ENCODE assay signal across 1 cellular context in genomic region chr12:9673404-9674225, GRCh38.
A peak's percentile ranks its signal among the peaks of the same experiment; 100 is the strongest.
TF ChIP-seq lines count a peak whose summit lies in the region.

No MANE protein-coding gene starts in this region.

TF ChIP-seq in HEK293, 187 proteins besides CTCF, POLR2A, EP300 and RAD21 (continued from another document):
- TF ChIP-seq ZNF830 (tag by site-specific recombination; IDR thresholded peaks at IDR 0.05; ENCODE audit: low read depth): no peak
- no peak for TF ChIP-seq ZSCAN16 (tag by site-specific recombination; IDR thresholded peaks at IDR 0.05)
- no peak for TF ChIP-seq SETDB1 (IDR thresholded peaks at IDR 0.05; ENCODE audit: insufficient read length, low read length)
- TF ChIP-seq ZNF704 (tag by site-specific recombination; IDR thresholded peaks at IDR 0.05): no peak
- TF ChIP-seq ZFP3 (tag by site-specific recombination; IDR thresholded peaks at IDR 0.05; ENCODE audit: low read depth): no peak
- peak; percentile 70 for TF ChIP-seq ZBTB17 (tag by site-specific recombination; IDR thresholded peaks at IDR 0.05)
- TF ChIP-seq ZNF837 (tag by site-specific recombination; IDR thresholded peaks at IDR 0.05): no peak
- peak; percentile 42 for TF ChIP-seq GLIS1 (tag by site-specific recombination; IDR thresholded peaks at IDR 0.05)
- no peak for TF ChIP-seq ZNF426 (tag by site-specific recombination; IDR thresholded peaks at IDR 0.05)
- TF ChIP-seq ZNF146 (tag by site-specific recombination; IDR thresholded peaks at IDR 0.05): no peak
- TF ChIP-seq ZNF398 (tag by site-specific recombination; IDR thresholded peaks at IDR 0.05): no peak
- TF ChIP-seq AEBP2 (tag by site-specific recombination; IDR thresholded peaks at IDR 0.05; ENCODE audit: borderline replicate concordance): no peak
- TF ChIP-seq GLIS2 (tag by site-specific recombination; IDR thresholded peaks at IDR 0.05): peak; percentile 43; the same call in 1 of the 2 replicates
- no peak for TF ChIP-seq ZNF223 (tag by site-specific recombination; IDR thresholded peaks at IDR 0.05)
- peak; percentile 79 for TF ChIP-seq ZNF600 (tag by site-specific recombination; IDR thresholded peaks at IDR 0.05)
- no peak for TF ChIP-seq ZNF521 (tag by site-specific recombination; IDR thresholded peaks at IDR 0.05)
- TF ChIP-seq ZNF37A (tag by site-specific recombination; IDR thresholded peaks at IDR 0.05): no peak
- peak; percentile 45; the same call in 1 of the 2 replicates for TF ChIP-seq ZXDB (tag by site-specific recombination; IDR thresholded peaks at IDR 0.05)
- no peak for TF ChIP-seq ZNF18 (tag by site-specific recombination; IDR thresholded peaks at IDR 0.05)
- no peak for TF ChIP-seq RBAK (tag by site-specific recombination; IDR thresholded peaks at IDR 0.05)
- no peak for TF ChIP-seq ZNF513 (tag by site-specific recombination; IDR thresholded peaks at IDR 0.05)
- TF ChIP-seq ZNF354C (tag by site-specific recombination; IDR thresholded peaks at IDR 0.05; ENCODE audit: borderline replicate concordance, low read depth): no peak
- no peak for TF ChIP-seq ZFP69B (tag by site-specific recombination; IDR thresholded peaks at IDR 0.05)
- TF ChIP-seq ZBTB8A (tag by site-specific recombination; IDR thresholded peaks at IDR 0.05): no peak
- TF ChIP-seq ZNF132 (tag by site-specific recombination; IDR thresholded peaks at IDR 0.05; ENCODE audit: borderline replicate concordance): no peak
- TF ChIP-seq PRDM10 (tag by site-specific recombination; IDR thresholded peaks at IDR 0.05): peak; percentile 89
- TF ChIP-seq ZNF121 (tag by site-specific recombination; IDR thresholded peaks at IDR 0.05): no peak
- TF ChIP-seq ZNF335 (tag by site-specific recombination; conservative IDR thresholded peaks at IDR 0.05): peak; percentile 75
- no peak for TF ChIP-seq ZNF202 (tag by site-specific recombination; IDR thresholded peaks at IDR 0.05; ENCODE audit: borderline replicate concordance)
